ENCODE assay signal across 2 cellular contexts in genomic region chr12:132925597-132926416, GRCh38.
TF ChIP-seq lines count a peak whose summit lies in the region.

No MANE protein-coding gene starts in this region.

TF ChIP-seq in GM12878, 131 proteins besides CTCF, POLR2A, EP300 and RAD21:
- peak; percentile 55; the same call in 1 of the 2 replicates for TF ChIP-seq CBX5 (IDR thresholded peaks at IDR 0.05; ENCODE audit: low read depth)
- TF ChIP-seq ZNF274 (IDR thresholded peaks at IDR 0.05; ENCODE audit: insufficient read depth, insufficient read length): peak; percentile 74
- TF ChIP-seq ZNF207 (IDR thresholded peaks at IDR 0.05; ENCODE audit: borderline replicate concordance): no peak

TF ChIP-seq in liver, 16 proteins besides CTCF, POLR2A, EP300 and RAD21:
- TF ChIP-seq ZBTB33 (IDR thresholded peaks at IDR 0.05) (no peak), REST (IDR thresholded peaks at IDR 0.05) (no peak), SP1 (IDR thresholded peaks at IDR 0.05) (no peak), FOXA2 (IDR thresholded peaks at IDR 0.05) (no peak)
